ENCODE assay signal across 1 cellular context in the genomic region with DNA sequence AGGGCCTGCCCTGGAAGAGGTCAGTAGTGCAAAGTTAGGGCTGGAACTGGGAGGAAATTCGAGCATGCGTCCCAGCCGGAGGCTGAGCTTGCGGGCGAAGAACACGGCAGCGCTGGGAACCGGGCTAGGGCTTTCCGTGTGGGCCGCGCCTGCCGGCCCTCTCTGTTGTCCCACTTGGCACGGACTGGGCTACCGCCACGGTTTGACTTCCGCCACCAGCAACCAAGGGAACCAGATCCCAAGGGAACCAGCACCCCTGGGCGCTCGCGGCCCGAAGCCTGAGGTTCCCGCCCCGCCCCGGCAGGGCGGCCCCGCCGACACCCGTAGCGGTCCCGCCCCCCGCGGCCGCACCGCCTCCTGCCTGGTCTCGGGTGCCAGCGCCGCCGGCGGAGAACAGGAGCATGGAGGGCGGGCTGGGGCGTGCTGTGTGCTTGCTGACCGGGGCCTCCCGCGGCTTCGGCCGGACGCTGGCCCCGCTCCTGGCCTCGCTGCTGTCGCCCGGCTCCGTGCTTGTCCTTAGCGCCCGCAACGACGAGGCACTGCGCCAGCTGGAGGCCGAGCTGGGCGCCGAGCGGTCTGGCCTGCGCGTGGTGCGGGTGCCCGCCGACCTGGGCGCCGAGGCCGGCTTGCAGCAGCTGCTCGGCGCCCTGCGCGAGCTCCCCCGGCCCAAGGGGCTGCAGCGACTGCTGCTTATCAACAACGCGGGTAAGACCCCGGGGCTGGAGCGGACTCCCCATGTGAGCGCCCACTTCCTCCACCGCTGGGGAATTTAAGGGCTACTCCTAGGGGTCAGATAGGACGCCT.
TF ChIP-seq lines count a peak whose summit lies in the region.

TSS of gene SPR (plus strand) at position 377 of the 804 bp plus-strand sequence. CDS start at position 402, 25 bp downstream.

TF ChIP-seq in HCT116, 20 proteins besides CTCF, POLR2A, EP300 and RAD21 (continued from another document):
- TF ChIP-seq, protein P1, sequence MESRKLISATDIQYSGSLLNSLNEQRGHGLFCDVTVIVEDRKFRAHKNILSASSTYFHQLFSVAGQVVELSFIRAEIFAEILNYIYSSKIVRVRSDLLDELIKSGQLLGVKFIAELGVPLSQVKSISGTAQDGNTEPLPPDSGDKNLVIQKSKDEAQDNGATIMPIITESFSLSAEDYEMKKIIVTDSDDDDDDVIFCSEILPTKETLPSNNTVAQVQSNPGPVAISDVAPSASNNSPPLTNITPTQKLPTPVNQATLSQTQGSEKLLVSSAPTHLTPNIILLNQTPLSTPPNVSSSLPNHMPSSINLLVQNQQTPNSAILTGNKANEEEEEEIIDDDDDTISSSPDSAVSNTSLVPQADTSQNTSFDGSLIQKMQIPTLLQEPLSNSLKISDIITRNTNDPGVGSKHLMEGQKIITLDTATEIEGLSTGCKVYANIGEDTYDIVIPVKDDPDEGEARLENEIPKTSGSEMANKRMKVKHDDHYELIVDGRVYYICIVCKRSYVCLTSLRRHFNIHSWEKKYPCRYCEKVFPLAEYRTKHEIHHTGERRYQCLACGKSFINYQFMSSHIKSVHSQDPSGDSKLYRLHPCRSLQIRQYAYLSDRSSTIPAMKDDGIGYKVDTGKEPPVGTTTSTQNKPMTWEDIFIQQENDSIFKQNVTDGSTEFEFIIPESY (IDR thresholded peaks at IDR 0.05; ENCODE audit: extremely low read depth, insufficient replicate concordance, low read length): no peak
- no peak for TF ChIP-seq CEBPB (IDR thresholded peaks at IDR 0.05; ENCODE audit: low read depth)
- TF ChIP-seq SP1 (IDR thresholded peaks at IDR 0.05; ENCODE audit: low read depth): peak; percentile 14; the same call in 1 of the 2 replicates
- no peak for TF ChIP-seq YY1 (IDR thresholded peaks at IDR 0.05; ENCODE audit: extremely low read depth, insufficient replicate concordance, low read depth, low read length)
TF ChIP-seq in HCT116: peak in this region for 5.
